In genomic region chr6:129767776-129768490, GRCh38 we compare ENCODE assay signal across 11 cellular contexts. TPM values are rescaled to one million over a fixed set of nuclear protein-coding genes. Genes with fewer than 3 reads are reported as not detected.
DNase-seq lines count a peak whose midpoint lies in the region; ATAC-seq and TF ChIP-seq lines count a peak whose summit lies in the region.
"Had no signal": no experiment of that assay in that cellular context is flagged by ENCODE, and none has a peak within 500 bp of the region (broad histone marks: within the 10 kb centered on the region; RNA-seq: fewer than 3 reads in every experiment).

No MANE protein-coding gene starts in this region.

- no peak overlapping the region for H3K27ac ChIP-seq in SK-N-MC
- no peak overlapping the region for H3K27ac ChIP-seq in skeletal muscle tissue (ENCODE audit: low read depth, low read length)
- H3K27ac ChIP-seq: ovary had no signal

- peaks cover 3% of the 10 kb centered on the region for H3K9me3 Mint-ChIP-seq in activated CD4-positive, alpha-beta T cell treated with anti-CD3 and anti-CD28 coated beads, Interleukin-2, amount 10 ng/mL, durations not matched to agents 24 days and 14 days

- H3K4me3 ChIP-seq in SK-N-MC = peak overlapping the region; percentile 80
- peak overlapping the region; percentile 55 for H3K4me3 ChIP-seq in fibroblast of pulmonary artery (replicated peaks; ENCODE audit: low read depth, low read length)
- H3K4me3 ChIP-seq in skeletal muscle tissue (ENCODE audit: low read length in 3 of 3) = peak overlapping the region; percentile 44 to 70 (median 64)

- peaks cover 17 to 32% (median 20%) of the 10 kb centered on the region in 3 donors for H3K27me3 ChIP-seq in skeletal muscle tissue (ENCODE audit: control insufficient read depth in 3 of 3, insufficient read depth in 3 of 3, low read length in 3 of 3)
- H3K27me3 ChIP-seq: ovary had no signal

- no peaks in the 10 kb centered on the region for H3K9me3 ChIP-seq in SK-N-MC (ENCODE audit: low read depth, low read length)
- H3K9me3 ChIP-seq in skeletal muscle tissue (ENCODE audit: control insufficient read depth in 3 of 3, low read length in 3 of 3) = no peaks in the 10 kb centered on the region
- H3K9me3 ChIP-seq: BE2C, ovary had no signal

- no peak for ATAC-seq in GM21381 (IDR thresholded peaks at IDR 0.05; ENCODE audit: unreplicated experiment)
- ATAC-seq: Right ventricle myocardium inferior had no signal

- DNase-seq in activated CD4-positive, alpha-beta T cell treated with anti-CD3 and anti-CD28 coated beads, Interleukin-2, amount 10 ng/mL, durations not matched to agents 24 days and 14 days = no peak
- DNase-seq in activated CD4-positive, alpha-beta T cell treated with anti-CD3 and anti-CD28 coated beads, Interleukin-2, amount 50 U/mL, for 4 hours = no peak
- DNase-seq in SK-N-MC (ENCODE audit: low read depth, low spot score) (no peak), fibroblast of pulmonary artery (ENCODE audit: low read depth) (no peak), MV-4-11 (lab: John Stamatoyannopoulos, UW) (no peak), NCI-H748 treated with DMSO at 0.1 percent for 48 hours (lab: John Stamatoyannopoulos, UW) (no peak)

- H3K36me3 Mint-ChIP-seq in activated CD4-positive, alpha-beta T cell treated with anti-CD3 and anti-CD28 coated beads, Interleukin-2, amount 10 ng/mL, durations not matched to agents 24 days and 14 days (ENCODE audit: low read depth) = peaks cover 2% of the 10 kb centered on the region

- H3K9ac ChIP-seq in SK-N-MC (ENCODE audit: insufficient read length) = no peak overlapping the region
- no peak overlapping the region for H3K9ac ChIP-seq in skeletal muscle tissue (ENCODE audit: low read depth in 1 of 3, low read length in 3 of 3)

- H3K36me3 ChIP-seq in SK-N-MC (ENCODE audit: insufficient read depth, low read length) (no peaks in the 10 kb centered on the region), skeletal muscle tissue (ENCODE audit: control insufficient read depth in 3 of 3, insufficient read depth in 3 of 3, low read length in 3 of 3) (no peaks in the 10 kb centered on the region)
- H3K36me3 ChIP-seq: BE2C, ovary had no signal

- no peak overlapping the region for H3K27ac Mint-ChIP-seq in activated CD4-positive, alpha-beta T cell treated with anti-CD3 and anti-CD28 coated beads, Interleukin-2, amount 10 ng/mL, durations not matched to agents 24 days and 14 days

- H3K4me1 ChIP-seq in skeletal muscle tissue (ENCODE audit: control insufficient read depth in 3 of 3, insufficient read depth in 3 of 3, low read length in 3 of 3) = peaks cover 7 to 10% (median 9%) of the 10 kb centered on the region in 3 donors
- H3K4me1 ChIP-seq: BE2C had no signal

- peaks cover 66% of the 10 kb centered on the region for H3K27me3 Mint-ChIP-seq in activated CD4-positive, alpha-beta T cell treated with anti-CD3 and anti-CD28 coated beads, Interleukin-2, amount 10 ng/mL, durations not matched to agents 24 days and 14 days

- intact Hi-C loops in activated CD4-positive, alpha-beta T cell treated with anti-CD3 and anti-CD28 coated beads, Interleukin-2, amount 10 ng/mL, durations not matched to agents 24 days and 14 days (cut with micrococcal nuclease) = loop anchor here (1.0 to 5.0 kb wide), 2 partner anchors 20 to 254 kb away; no protein-coding TSS in a partner anchor

- H3K4me1 Mint-ChIP-seq in activated CD4-positive, alpha-beta T cell treated with anti-CD3 and anti-CD28 coated beads, Interleukin-2, amount 10 ng/mL, durations not matched to agents 24 days and 14 days = peaks cover 23% of the 10 kb centered on the region

- TF ChIP-seq CTCF in fibroblast of pulmonary artery (IDR thresholded peaks at IDR 0.05; ENCODE audit: low read length, missing control alignments) = no peak

- peak overlapping the region; percentile 88 for H3K4me3 Mint-ChIP-seq in activated CD4-positive, alpha-beta T cell treated with anti-CD3 and anti-CD28 coated beads, Interleukin-2, amount 10 ng/mL, durations not matched to agents 24 days and 14 days

RNA-seq across cellular contexts. Expression of gene ARHGAP18, which starts 58.0 kb away (rescaled TPM):
- total RNA-seq in activated CD4-positive, alpha-beta T cell treated with anti-CD3 and anti-CD28 coated beads, Interleukin-2, amount 10 ng/mL, durations not matched to agents 24 days and 14 days = 3.2 and 3.8 TPM in 2 replicates
- total RNA-seq in skeletal muscle tissue = 12.5 TPM
